In genomic region chr1:204623365-204623893, GRCh38 we compare ENCODE assay signal across 9 cellular contexts.
DNase-seq lines count a peak whose midpoint lies in the region; ATAC-seq, FAIRE-seq and TF ChIP-seq lines count a peak whose summit lies in the region.
"Had no signal": no experiment of that assay in that cellular context is flagged by ENCODE, and none has a peak within 500 bp of the region (broad histone marks: within the 10 kb centered on the region; RNA-seq: fewer than 3 reads in every experiment).

No MANE protein-coding gene starts in this region.

- H3K9me3 Mint-ChIP-seq in natural killer cell, result no peaks in the 10 kb centered on the region

- no peaks in the 10 kb centered on the region for H3K9me3 ChIP-seq in kidney (ENCODE audit: control insufficient read depth in 1 of 2, low read length in 2 of 2)
- H3K9me3 ChIP-seq: heart right ventricle had no signal

- no peak overlapping the region for H3K27ac ChIP-seq in kidney (ENCODE audit: low read depth in 2 of 2, low read length in 2 of 2)
- H3K27ac ChIP-seq: heart right ventricle had no signal

- intact Hi-C loops in kidney (cut with DNase I), result no loop called here
- intact Hi-C loops in natural killer cell (cut with micrococcal nuclease), result no loop called here

- H3K36me3 Mint-ChIP-seq in natural killer cell, result no peaks in the 10 kb centered on the region

- H3K27ac Mint-ChIP-seq in natural killer cell, result no peak overlapping the region

- no peaks in the 10 kb centered on the region for H3K27me3 Mint-ChIP-seq in natural killer cell (ENCODE audit: low read depth in 2 of 2)

- no peak overlapping the region for H3K4me3 ChIP-seq in kidney (ENCODE audit: low read length in 2 of 2)
- H3K4me3 ChIP-seq: heart right ventricle had no signal

- H3K9ac ChIP-seq in kidney (ENCODE audit: low read length in 2 of 2), result peak overlapping the region in 1 of 2 donors; percentile 30

- no peak for TF ChIP-seq CTCF in kidney (IDR thresholded peaks at IDR 0.05; ENCODE audit: borderline replicate concordance, extremely low read depth, insufficient read depth)
- no peak for TF ChIP-seq CTCF in natural killer cell (IDR thresholded peaks at IDR 0.05)

- H3K4me3 Mint-ChIP-seq in natural killer cell, result no peak overlapping the region

- DNase-seq in stimulated activated CD4-positive, alpha-beta T cell treated with anti-CD3 and anti-CD28 coated beads, Interleukin-15, amount 100 ng/mL, for 24 hours, result peak; percentile 10
- DNase-seq in stimulated activated CD4-positive, alpha-beta T cell treated with anti-CD3 and anti-CD28 coated beads, Interleukin-4, amount 100 ng/mL, for 1 hour, result no peak
- peak; percentile 26 for DNase-seq in SK-MEL-5 (ENCODE audit: low read depth, low spot score)
- DNase-seq in kidney, result peak; percentile 95
- peak; percentile 83 for DNase-seq in urothelium cell line (ENCODE audit: low spot score)
- DNase-seq in NCI-H345 (lab: John Stamatoyannopoulos, UW), result no peak
- DNase-seq in natural killer cell, result no peak
- DNase-seq: heart right ventricle had no signal

- H3K4me1 Mint-ChIP-seq in natural killer cell, result peaks cover 0 to 6% of the 10 kb centered on the region in 2 donors

- TF ChIP-seq POLR2A in GM18505 (IDR thresholded peaks at IDR 0.05; ENCODE audit: borderline replicate concordance, extremely low read depth, insufficient read depth, insufficient read length), result no peak

- ATAC-seq in GM18505 (IDR thresholded peaks at IDR 0.05; ENCODE audit: unreplicated experiment), result no peak
- ATAC-seq in natural killer cell, result no peak

- in situ Hi-C loops in SK-MEL-5 (cut with HindIII; ENCODE audit: low pct_unique_long_range_greater_than_20kb, low sequenced_read_pairs), result no loop called here

- H3K4me1 ChIP-seq in kidney (ENCODE audit: control insufficient read depth in 1 of 2, insufficient read depth in 1 of 2, low read depth in 1 of 2, low read length in 2 of 2), result peaks cover 10 to 16% of the 10 kb centered on the region in 2 donors

- no peak for FAIRE-seq in kidney (lab: Jason Lieb, UNC)
- no peak for FAIRE-seq in urothelium cell line (lab: Jason Lieb, UNC)

- H3K36me3 ChIP-seq in kidney (ENCODE audit: control insufficient read depth in 1 of 2, insufficient read depth in 2 of 2, low read length in 2 of 2), result no peaks in the 10 kb centered on the region
- H3K36me3 ChIP-seq: heart right ventricle had no signal

Comparison
In these comparisons a context has a peak if more than half of its experiments do, and no peak if none do; other contexts are left out.
1. DNase-seq: peak in stimulated activated CD4-positive, alpha-beta T cell treated with anti-CD3 and anti-CD28 coated beads, Interleukin-15, amount 100 ng/mL, for 24 hours (single experiment), SK-MEL-5 (single experiment), kidney (single experiment) and urothelium cell line (single experiment); none in stimulated activated CD4-positive, alpha-beta T cell treated with anti-CD3 and anti-CD28 coated beads, Interleukin-4, amount 100 ng/mL, for 1 hour (single experiment), NCI-H345 (single experiment) and natural killer cell (single experiment).